1 cellular context compared by ENCODE assay signal in genomic region chr21:33980276-33980916, GRCh38.
A peak's percentile ranks its signal among the peaks of the same experiment; 100 is the strongest.
TF ChIP-seq lines count a peak whose summit lies in the region.

No MANE protein-coding gene starts in this region.

TF ChIP-seq in HepG2, 621 proteins besides CTCF, POLR2A, EP300 and RAD21 (continued from another document and continues in another):
- TF ChIP-seq PAXIP1 (CRISPR knock-in tag; conservative IDR thresholded peaks at IDR 0.05) (peak; percentile 30; the same call in 1 of the 2 replicates), CEBPG (CRISPR knock-in tag; IDR thresholded peaks at IDR 0.05) (0 out of 2 replicates have a peak, but pooled peaks have one; percentile 10), ZNF335 (CRISPR knock-in tag; IDR thresholded peaks at IDR 0.05) (no peak), ZBTB42 (CRISPR knock-in tag; IDR thresholded peaks at IDR 0.05) (no peak), JUND (CRISPR knock-in tag; IDR thresholded peaks at IDR 0.05) (peak; percentile 68; the same call in 1 of the 2 replicates), ZNF260 (CRISPR knock-in tag; IDR thresholded peaks at IDR 0.05; ENCODE audit: borderline replicate concordance, low read depth) (no peak), ARHGAP35 (CRISPR knock-in tag; IDR thresholded peaks at IDR 0.05; ENCODE audit: borderline replicate concordance) (no peak), ARNTL (CRISPR knock-in tag; IDR thresholded peaks at IDR 0.05) (no peak), ARID5B (CRISPR knock-in tag; IDR thresholded peaks at IDR 0.05) (peak; percentile 58; the same call in 1 of the 2 replicates), ERF (CRISPR knock-in tag; IDR thresholded peaks at IDR 0.05) (no peak), SATB2 (CRISPR knock-in tag; IDR thresholded peaks at IDR 0.05) (no peak), TFDP1 (CRISPR knock-in tag; IDR thresholded peaks at IDR 0.05; ENCODE audit: borderline replicate concordance) (peak; percentile 16; the same call in 1 of the 2 replicates), SIN3B (IDR thresholded peaks at IDR 0.05; ENCODE audit: low read length) (no peak), ZNF589 (CRISPR knock-in tag; conservative IDR thresholded peaks at IDR 0.05) (no peak), ZNF709 (CRISPR knock-in tag; IDR thresholded peaks at IDR 0.05) (no peak), ZNF10 (CRISPR knock-in tag; IDR thresholded peaks at IDR 0.05; ENCODE audit: borderline replicate concordance, low read depth) (no peak), MAX (IDR thresholded peaks at IDR 0.05) (peak; percentile 75; the same call in 1 of the 2 replicates), DMAP1 (CRISPR knock-in tag; IDR thresholded peaks at IDR 0.05) (0 out of 2 replicates have a peak, but pooled peaks have one; percentile 37), ATRX (CRISPR knock-in tag; IDR thresholded peaks at IDR 0.05; ENCODE audit: borderline replicate concordance) (no peak), ZNF138 (CRISPR knock-in tag; IDR thresholded peaks at IDR 0.05; ENCODE audit: low read depth) (no peak), ZFAT (CRISPR knock-in tag; conservative IDR thresholded peaks at IDR 0.05) (no peak), ZBTB38 (CRISPR knock-in tag; IDR thresholded peaks at IDR 0.05) (no peak), SNRNP70 (IDR thresholded peaks at IDR 0.05; ENCODE audit: low read depth, low read length) (no peak), ZNF530 (CRISPR knock-in tag; IDR thresholded peaks at IDR 0.05; ENCODE audit: low read depth) (no peak), MTF2 (CRISPR knock-in tag; IDR thresholded peaks at IDR 0.05; ENCODE audit: borderline replicate concordance) (no peak), ZNF343 (CRISPR knock-in tag; IDR thresholded peaks at IDR 0.05) (no peak), FOSL1 (CRISPR knock-in tag; IDR thresholded peaks at IDR 0.05; ENCODE audit: borderline replicate concordance) (peak; percentile 66; the same call in 1 of the 2 replicates), SP5 (CRISPR knock-in tag; IDR thresholded peaks at IDR 0.05; ENCODE audit: borderline replicate concordance, low read depth) (no peak), ZNF496 (CRISPR knock-in tag; IDR thresholded peaks at IDR 0.05; ENCODE audit: insufficient replicate concordance) (no peak), SNAPC2 (CRISPR knock-in tag; IDR thresholded peaks at IDR 0.05) (no peak), ZFP36L1 (CRISPR knock-in tag; IDR thresholded peaks at IDR 0.05) (no peak), ZNF550 (CRISPR knock-in tag; IDR thresholded peaks at IDR 0.05; ENCODE audit: borderline replicate concordance) (no peak), REL (CRISPR knock-in tag; conservative IDR thresholded peaks at IDR 0.05) (no peak), ZNF557 (CRISPR knock-in tag; IDR thresholded peaks at IDR 0.05) (no peak), ZNF367 (CRISPR knock-in tag; IDR thresholded peaks at IDR 0.05; ENCODE audit: borderline replicate concordance) (no peak), NR2C2 (CRISPR knock-in tag; IDR thresholded peaks at IDR 0.05; ENCODE audit: borderline replicate concordance) (peak; percentile 94), ZNF7 (CRISPR knock-in tag; IDR thresholded peaks at IDR 0.05) (no peak), SCMH1 (CRISPR knock-in tag; IDR thresholded peaks at IDR 0.05; ENCODE audit: borderline replicate concordance) (no peak), ADNP (CRISPR knock-in tag; IDR thresholded peaks at IDR 0.05) (no peak), CBX5 (CRISPR knock-in tag; IDR thresholded peaks at IDR 0.05; ENCODE audit: borderline replicate concordance) (0 out of 2 replicates have a peak, but pooled peaks have one; percentile 24), ZMYM2 (CRISPR knock-in tag; IDR thresholded peaks at IDR 0.05) (no peak), PHF8 (CRISPR knock-in tag; IDR thresholded peaks at IDR 0.05) (no peak), SIX4 (CRISPR knock-in tag; IDR thresholded peaks at IDR 0.05) (no peak), ZNF484 (CRISPR knock-in tag; IDR thresholded peaks at IDR 0.05; ENCODE audit: borderline replicate concordance, low read depth) (no peak), U2AF1 (optimal IDR thresholded peaks at IDR 0.05; ENCODE audit: low read depth, low read length) (no peak), SIN3A (IDR thresholded peaks at IDR 0.05; ENCODE audit: borderline replicate concordance, low read depth, low read length) (no peak), MIER3 (CRISPR knock-in tag; IDR thresholded peaks at IDR 0.05; ENCODE audit: borderline replicate concordance) (peak; percentile 56), RNF2 (conservative IDR thresholded peaks at IDR 0.05; ENCODE audit: low read depth) (no peak), GATAD2A (CRISPR knock-in tag; IDR thresholded peaks at IDR 0.05) (no peak; the same call in 1 of the 2 replicates), ZNF296 (CRISPR knock-in tag; conservative IDR thresholded peaks at IDR 0.05) (no peak), ZNF430 (CRISPR knock-in tag; IDR thresholded peaks at IDR 0.05) (no peak), NR2F1 (CRISPR knock-in tag; IDR thresholded peaks at IDR 0.05) (peak; percentile 70 to 80), FOXA3 (CRISPR knock-in tag; IDR thresholded peaks at IDR 0.05) (peak; percentile 48; the same call in 1 of the 2 replicates), ZBTB2 (CRISPR knock-in tag; IDR thresholded peaks at IDR 0.05; ENCODE audit: low read depth) (no peak)
- TF ChIP-seq, protein P1, sequence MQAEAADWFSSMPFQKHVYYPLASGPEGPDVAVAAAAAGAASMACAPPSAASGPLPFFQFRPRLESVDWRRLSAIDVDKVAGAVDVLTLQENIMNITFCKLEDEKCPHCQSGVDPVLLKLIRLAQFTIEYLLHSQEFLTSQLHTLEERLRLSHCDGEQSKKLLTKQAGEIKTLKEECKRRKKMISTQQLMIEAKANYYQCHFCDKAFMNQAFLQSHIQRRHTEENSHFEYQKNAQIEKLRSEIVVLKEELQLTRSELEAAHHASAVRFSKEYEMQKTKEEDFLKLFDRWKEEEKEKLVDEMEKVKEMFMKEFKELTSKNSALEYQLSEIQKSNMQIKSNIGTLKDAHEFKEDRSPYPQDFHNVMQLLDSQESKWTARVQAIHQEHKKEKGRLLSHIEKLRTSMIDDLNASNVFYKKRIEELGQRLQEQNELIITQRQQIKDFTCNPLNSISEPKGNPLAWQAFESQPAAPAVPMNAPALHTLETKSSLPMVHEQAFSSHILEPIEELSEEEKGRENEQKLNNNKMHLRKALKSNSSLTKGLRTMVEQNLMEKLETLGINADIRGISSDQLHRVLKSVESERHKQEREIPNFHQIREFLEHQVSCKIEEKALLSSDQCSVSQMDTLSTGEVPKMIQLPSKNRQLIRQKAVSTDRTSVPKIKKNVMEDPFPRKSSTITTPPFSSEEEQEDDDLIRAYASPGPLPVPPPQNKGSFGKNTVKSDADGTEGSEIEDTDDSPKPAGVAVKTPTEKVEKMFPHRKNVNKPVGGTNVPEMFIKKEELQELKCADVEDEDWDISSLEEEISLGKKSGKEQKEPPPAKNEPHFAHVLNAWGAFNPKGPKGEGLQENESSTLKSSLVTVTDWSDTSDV (CRISPR knock-in tag; IDR thresholded peaks at IDR 0.05), result no peak
- TF ChIP-seq, protein P2, sequence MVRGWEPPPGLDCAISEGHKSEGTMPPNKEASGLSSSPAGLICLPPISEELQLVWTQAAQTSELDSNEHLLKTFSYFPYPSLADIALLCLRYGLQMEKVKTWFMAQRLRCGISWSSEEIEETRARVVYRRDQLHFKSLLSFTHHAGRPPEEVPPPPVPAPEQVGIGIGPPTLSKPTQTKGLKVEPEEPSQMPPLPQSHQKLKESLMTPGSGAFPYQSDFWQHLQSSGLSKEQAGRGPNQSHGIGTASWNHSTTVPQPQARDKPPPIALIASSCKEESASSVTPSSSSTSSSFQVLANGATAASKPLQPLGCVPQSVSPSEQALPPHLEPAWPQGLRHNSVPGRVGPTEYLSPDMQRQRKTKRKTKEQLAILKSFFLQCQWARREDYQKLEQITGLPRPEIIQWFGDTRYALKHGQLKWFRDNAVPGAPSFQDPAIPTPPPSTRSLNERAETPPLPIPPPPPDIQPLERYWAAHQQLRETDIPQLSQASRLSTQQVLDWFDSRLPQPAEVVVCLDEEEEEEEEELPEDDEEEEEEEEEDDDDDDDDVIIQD (CRISPR knock-in tag; IDR thresholded peaks at IDR 0.05; ENCODE audit: low read depth), result peak; percentile 78; the same call in 1 of the 2 replicates
- TF ChIP-seq, protein P3, sequence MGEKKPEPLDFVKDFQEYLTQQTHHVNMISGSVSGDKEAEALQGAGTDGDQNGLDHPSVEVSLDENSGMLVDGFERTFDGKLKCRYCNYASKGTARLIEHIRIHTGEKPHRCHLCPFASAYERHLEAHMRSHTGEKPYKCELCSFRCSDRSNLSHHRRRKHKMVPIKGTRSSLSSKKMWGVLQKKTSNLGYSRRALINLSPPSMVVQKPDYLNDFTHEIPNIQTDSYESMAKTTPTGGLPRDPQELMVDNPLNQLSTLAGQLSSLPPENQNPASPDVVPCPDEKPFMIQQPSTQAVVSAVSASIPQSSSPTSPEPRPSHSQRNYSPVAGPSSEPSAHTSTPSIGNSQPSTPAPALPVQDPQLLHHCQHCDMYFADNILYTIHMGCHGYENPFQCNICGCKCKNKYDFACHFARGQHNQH (CRISPR knock-in tag; IDR thresholded peaks at IDR 0.05), result no peak
